In the genomic region with DNA sequence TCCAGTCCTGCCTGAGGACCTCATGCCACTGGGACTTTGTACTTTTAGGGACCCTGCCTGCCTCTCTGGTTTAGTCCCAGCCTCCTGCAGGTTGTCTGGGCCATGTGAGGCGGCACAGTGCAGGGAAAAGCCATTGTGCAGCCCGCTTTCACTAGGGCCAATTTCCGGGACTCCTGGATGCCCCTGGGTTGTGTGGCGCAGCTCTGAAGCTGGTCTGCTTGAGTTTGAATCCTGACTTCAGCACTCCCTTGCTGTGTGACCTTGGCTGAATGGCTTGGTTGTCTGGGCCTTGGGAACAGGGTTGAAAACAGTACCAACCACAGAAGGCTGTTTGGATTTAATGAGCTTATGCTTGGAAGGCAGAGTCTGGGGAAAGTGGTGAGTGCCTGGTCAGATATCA, we compare ENCODE assay signal across 25 cellular contexts. TPM values are rescaled to one million over a fixed set of nuclear protein-coding genes. Genes with fewer than 3 reads are reported as not detected.
DNase-seq lines count a peak whose midpoint lies in the region; ATAC-seq, FAIRE-seq and TF ChIP-seq lines count a peak whose summit lies in the region.
"Had no signal": no experiment of that assay in that cellular context is flagged by ENCODE, and none has a peak within 500 bp of the region (broad histone marks: within the 10 kb centered on the region; RNA-seq: fewer than 3 reads in every experiment).

No MANE protein-coding gene starts in this region.

- no peaks in the 10 kb centered on the region for H3K27me3 Mint-ChIP-seq in T-helper 2 cell treated with Interferon-gamma antibody and Interleukin-4, amounts not matched to agents 5 μg/mL and 100 μg/mL, for 36 hours (ENCODE audit: low read depth)
- H3K27me3 Mint-ChIP-seq in CD4-positive, CD25-positive, alpha-beta regulatory T cell: no peaks in the 10 kb centered on the region
- H3K27me3 Mint-ChIP-seq in activated T-helper 1 cell treated with anti-CD3 and anti-CD28 coated beads, Interleukin-12 subunit alpha, Interleukin-12 subunit beta, Interleukin-2, Interleukin-4 antibody, amounts not matched to agents 30 ng/mL and 10 ng/mL and 1 ng/mL, durations not matched to agents 14 hours and 24 hours and 36 hours (ENCODE audit: insufficient read depth): no peaks in the 10 kb centered on the region
- H3K27me3 Mint-ChIP-seq in naive B cell: no peaks in the 10 kb centered on the region
- H3K27me3 Mint-ChIP-seq: dendritic cell treated with granulocyte-macrophage colony-stimulating factor and Interleukin-4, amounts not matched to agents 40 ng/mL and 50 ng/mL, for 4 days had no signal

- no peak for FAIRE-seq in GM12891 (lab: Jason Lieb, UNC)
- FAIRE-seq: keratinocyte had no signal

- H3K36me3 ChIP-seq in CD4-positive, CD25-positive, alpha-beta regulatory T cell (ENCODE audit: control insufficient read depth, insufficient read depth, low read length): peaks cover 15% of the 10 kb centered on the region
- H3K36me3 ChIP-seq: BE2C, breast epithelium had no signal

- peaks cover 98% of the 10 kb centered on the region for H3K4me1 ChIP-seq in CD4-positive, CD25-positive, alpha-beta regulatory T cell (ENCODE audit: control insufficient read depth, insufficient read depth, low read length, poor library complexity, severe bottlenecking)
- H3K4me1 ChIP-seq: BE2C, breast epithelium, parathyroid adenoma had no signal

- H3K27ac ChIP-seq in CD4-positive, CD25-positive, alpha-beta regulatory T cell (ENCODE audit: insufficient read depth, low read length, poor library complexity, severe bottlenecking): no peak overlapping the region
- H3K27ac ChIP-seq: parathyroid adenoma, right lobe of liver had no signal

- H3K36me3 Mint-ChIP-seq in T-helper 2 cell treated with Interferon-gamma antibody and Interleukin-4, amounts not matched to agents 5 μg/mL and 100 μg/mL, for 36 hours (ENCODE audit: low read depth): peaks cover 47% of the 10 kb centered on the region
- peaks cover 26% of the 10 kb centered on the region for H3K36me3 Mint-ChIP-seq in CD4-positive, CD25-positive, alpha-beta regulatory T cell
- peaks cover 33% of the 10 kb centered on the region for H3K36me3 Mint-ChIP-seq in activated T-helper 1 cell treated with anti-CD3 and anti-CD28 coated beads, Interleukin-12 subunit alpha, Interleukin-12 subunit beta, Interleukin-2, Interleukin-4 antibody, amounts not matched to agents 30 ng/mL and 10 ng/mL and 1 ng/mL, durations not matched to agents 14 hours and 24 hours and 36 hours (ENCODE audit: low read depth)
- H3K36me3 Mint-ChIP-seq in naive B cell: peaks cover 0 to 11% of the 10 kb centered on the region in 2 donors
- H3K36me3 Mint-ChIP-seq: WTC11 had no signal

- no peak for ATAC-seq in CD4-positive, CD25-positive, alpha-beta regulatory T cell (ENCODE audit: low read depth in 2 of 2)
- no peak for ATAC-seq in naive B cell (ENCODE audit: low read depth in 2 of 2)
- ATAC-seq: right lobe of liver had no signal

- no peak overlapping the region for H3K4me3 Mint-ChIP-seq in T-helper 2 cell treated with Interferon-gamma antibody and Interleukin-4, amounts not matched to agents 5 μg/mL and 100 μg/mL, for 36 hours
- peak overlapping the region in 2 of 4 donors; percentile 22 to 66 for H3K4me3 Mint-ChIP-seq in CD4-positive, CD25-positive, alpha-beta regulatory T cell
- H3K4me3 Mint-ChIP-seq in activated T-helper 1 cell treated with anti-CD3 and anti-CD28 coated beads, Interleukin-12 subunit alpha, Interleukin-12 subunit beta, Interleukin-2, Interleukin-4 antibody, amounts not matched to agents 30 ng/mL and 10 ng/mL and 1 ng/mL, durations not matched to agents 14 hours and 24 hours and 36 hours: no peak overlapping the region
- H3K4me3 Mint-ChIP-seq in naive B cell: peak overlapping the region in 2 of 8 donors; percentile 24 to 36
- H3K4me3 Mint-ChIP-seq: dendritic cell treated with granulocyte-macrophage colony-stimulating factor and Interleukin-4, amounts not matched to agents 40 ng/mL and 50 ng/mL, for 4 days; H9; WTC11 had no signal

- no peaks in the 10 kb centered on the region for H3K27me3 ChIP-seq in CD4-positive, CD25-positive, alpha-beta regulatory T cell (ENCODE audit: control insufficient read depth, insufficient read depth, low read length)
- H3K27me3 ChIP-seq: BE2C, breast epithelium, right lobe of liver, tibial nerve had no signal

- H3K27ac Mint-ChIP-seq in T-helper 2 cell treated with Interferon-gamma antibody and Interleukin-4, amounts not matched to agents 5 μg/mL and 100 μg/mL, for 36 hours: peak overlapping the region; percentile 76
- H3K27ac Mint-ChIP-seq in CD4-positive, CD25-positive, alpha-beta regulatory T cell: peak overlapping the region; percentile 83 to 92 (median 88)
- H3K27ac Mint-ChIP-seq in activated T-helper 1 cell treated with anti-CD3 and anti-CD28 coated beads, Interleukin-12 subunit alpha, Interleukin-12 subunit beta, Interleukin-2, Interleukin-4 antibody, amounts not matched to agents 30 ng/mL and 10 ng/mL and 1 ng/mL, durations not matched to agents 14 hours and 24 hours and 36 hours: peak overlapping the region; percentile 73
- H3K27ac Mint-ChIP-seq in naive B cell: peak overlapping the region in 5 of 6 donors; percentile 60 to 93 (median 62)
- H3K27ac Mint-ChIP-seq: dendritic cell treated with granulocyte-macrophage colony-stimulating factor and Interleukin-4, amounts not matched to agents 40 ng/mL and 50 ng/mL, for 4 days; WTC11 had no signal

- no peaks in the 10 kb centered on the region for H3K9me3 Mint-ChIP-seq in T-helper 2 cell treated with Interferon-gamma antibody and Interleukin-4, amounts not matched to agents 5 μg/mL and 100 μg/mL, for 36 hours
- H3K9me3 Mint-ChIP-seq in CD4-positive, CD25-positive, alpha-beta regulatory T cell: no peaks in the 10 kb centered on the region
- H3K9me3 Mint-ChIP-seq in activated T-helper 1 cell treated with anti-CD3 and anti-CD28 coated beads, Interleukin-12 subunit alpha, Interleukin-12 subunit beta, Interleukin-2, Interleukin-4 antibody, amounts not matched to agents 30 ng/mL and 10 ng/mL and 1 ng/mL, durations not matched to agents 14 hours and 24 hours and 36 hours: no peaks in the 10 kb centered on the region
- H3K9me3 Mint-ChIP-seq in naive B cell: no peaks in the 10 kb centered on the region
- H3K9me3 Mint-ChIP-seq: dendritic cell treated with granulocyte-macrophage colony-stimulating factor and Interleukin-4, amounts not matched to agents 40 ng/mL and 50 ng/mL, for 4 days; H9; WTC11 had no signal

- intact Hi-C loops in activated T-helper 1 cell treated with anti-CD3 and anti-CD28 coated beads, Interleukin-12 subunit alpha, Interleukin-12 subunit beta, Interleukin-2, Interleukin-4 antibody, amounts not matched to agents 30 ng/mL and 10 ng/mL and 1 ng/mL, durations not matched to agents 14 hours and 24 hours and 36 hours (cut with micrococcal nuclease): no loop called here

- peaks cover 77% of the 10 kb centered on the region for H3K4me1 Mint-ChIP-seq in T-helper 2 cell treated with Interferon-gamma antibody and Interleukin-4, amounts not matched to agents 5 μg/mL and 100 μg/mL, for 36 hours (ENCODE audit: low read depth)
- peaks cover 5 to 100% (median 70%) of the 10 kb centered on the region in 4 donors for H3K4me1 Mint-ChIP-seq in CD4-positive, CD25-positive, alpha-beta regulatory T cell
- H3K4me1 Mint-ChIP-seq in activated T-helper 1 cell treated with anti-CD3 and anti-CD28 coated beads, Interleukin-12 subunit alpha, Interleukin-12 subunit beta, Interleukin-2, Interleukin-4 antibody, amounts not matched to agents 30 ng/mL and 10 ng/mL and 1 ng/mL, durations not matched to agents 14 hours and 24 hours and 36 hours (ENCODE audit: low read depth): peaks cover 94% of the 10 kb centered on the region
- H3K4me1 Mint-ChIP-seq in naive B cell: peaks cover 61 to 90% (median 85%) of the 10 kb centered on the region in 3 donors

- no peak overlapping the region for H3K4me3 ChIP-seq in CD4-positive, CD25-positive, alpha-beta regulatory T cell (ENCODE audit: low read depth, low read length)
- H3K4me3 ChIP-seq: breast epithelium, right lobe of liver, tibial nerve had no signal

- DNase-seq in T-helper 2 cell treated with Interferon-gamma antibody and Interleukin-4, amounts not matched to agents 5 μg/mL and 100 μg/mL, for 36 hours (ENCODE audit: low spot score): no peak
- DNase-seq in T-helper 2 cell: no peak
- no peak for DNase-seq in CD4-positive, CD25-positive, alpha-beta regulatory T cell
- no peak for DNase-seq in activated T-helper 1 cell treated with anti-CD3 and anti-CD28 coated beads, Interleukin-12 subunit alpha, Interleukin-12 subunit beta, Interleukin-2, Interleukin-4 antibody, amounts not matched to agents 30 ng/mL and 10 ng/mL and 1 ng/mL, durations not matched to agents 14 hours and 24 hours and 36 hours (ENCODE audit: low spot score)
- no peak for DNase-seq in naive B cell
- DNase-seq in SKM-1 (lab: John Stamatoyannopoulos, UW; ENCODE audit: unreplicated experiment): no peak
- no peak for DNase-seq in DMS153 treated with DMSO at 0.1 percent for 48 hours (lab: John Stamatoyannopoulos, UW; ENCODE audit: unreplicated experiment)
- DNase-seq in GM12891 (ENCODE audit: insufficient read length, low spot score): no peak
- DNase-seq: BE2C; DMS 273 treated with DMSO at 0.1 percent for 48 hours; GDM1; H9; NCI-H1436; NCI-H2171; stimulated activated naive CD4-positive, alpha-beta T cell treated with Interleukin-2 at 50 U/mL for 16 hours had no signal

- H3K9me3 ChIP-seq in CD4-positive, CD25-positive, alpha-beta regulatory T cell (ENCODE audit: control insufficient read depth in 2 of 2, low read length in 2 of 2): no peaks in the 10 kb centered on the region
- H3K9me3 ChIP-seq: BE2C, breast epithelium, right lobe of liver, tibial nerve had no signal

- TF ChIP-seq POLR2A in GM12891 (IDR thresholded peaks at IDR 0.05; ENCODE audit: low read depth, low read length): no peak

TF ChIP-seq in GM12891, 5 proteins besides CTCF, POLR2A, EP300 and RAD21 (continues in another document):
- no peak for TF ChIP-seq PAX5 (IDR thresholded peaks at IDR 0.05; ENCODE audit: insufficient read depth, low read length, severe bottlenecking)
- no peak for TF ChIP-seq POU2F2 (IDR thresholded peaks at IDR 0.05; ENCODE audit: low read depth, low read length)

RNA-seq across cellular contexts. Expression of gene TEX264, which starts 8.3 kb away (rescaled TPM):
- 47.0 TPM for total RNA-seq in CD4-positive, CD25-positive, alpha-beta regulatory T cell
- 100 to 1,000 TPM; 133 to 165 (median 139) TPM for polyA plus RNA-seq in CD4-positive, CD25-positive, alpha-beta regulatory T cell
- total RNA-seq in activated T-helper 1 cell treated with anti-CD3 and anti-CD28 coated beads, Interleukin-12 subunit alpha, Interleukin-12 subunit beta, Interleukin-2, Interleukin-4 antibody, amounts not matched to agents 30 ng/mL and 10 ng/mL and 1 ng/mL, durations not matched to agents 14 hours and 24 hours and 36 hours: 50.3 and 52.0 TPM in 2 replicates
- 100 to 1,000 TPM in 2 of 6 donors, 10 to 100 TPM in 4; 69.7 to 101 (median 87.2) TPM for polyA plus RNA-seq in naive B cell (ENCODE audit: low read depth in 6 of 6)
- polyA plus RNA-seq in GM12891 (2012; ENCODE audit: low read depth, missing spikeins): 30.0 TPM

RNA-seq across cellular contexts. Expression of gene GRM2, which starts 27.6 kb away (rescaled TPM):
- total RNA-seq in CD4-positive, CD25-positive, alpha-beta regulatory T cell: 3.0 TPM
- polyA plus RNA-seq in CD4-positive, CD25-positive, alpha-beta regulatory T cell: under 1 TPM in 1 of 4 donors, not detected in 3; 0.29 TPM
- 0.96 and 1.0 TPM in 2 replicates for total RNA-seq in activated T-helper 1 cell treated with anti-CD3 and anti-CD28 coated beads, Interleukin-12 subunit alpha, Interleukin-12 subunit beta, Interleukin-2, Interleukin-4 antibody, amounts not matched to agents 30 ng/mL and 10 ng/mL and 1 ng/mL, durations not matched to agents 14 hours and 24 hours and 36 hours
- polyA plus RNA-seq in naive B cell (ENCODE audit: low read depth in 6 of 6): under 1 TPM in 2 of 6 donors, not detected in 4; 0.07 to 0.15 TPM
- 0.06 TPM for polyA plus RNA-seq in GM12891 (2012; ENCODE audit: low read depth, missing spikeins)
- total RNA-seq: A172, fibroblast of villous mesenchyme, M059J had no signal
